8 cellular contexts compared by ENCODE assay signal in genomic region chr15:77588126-77588525, GRCh38. TPM values are rescaled to one million over a fixed set of nuclear protein-coding genes. Genes with fewer than 3 reads are reported as not detected.
"Had no signal": no experiment of that assay in that cellular context is flagged by ENCODE, and none has a peak within 500 bp of the region (broad histone marks: within the 10 kb centered on the region; RNA-seq: fewer than 3 reads in every experiment).

No MANE protein-coding gene starts in this region.

- DNase-seq: GDM1, GF-D8 had no signal

- FAIRE-seq: G401.6, GM12878, GM12891, GM12892, GM18507, GM19239 had no signal

- ATAC-seq: GM12878 had no signal

- H3K4me3 ChIP-seq: GM12878 had no signal

RNA-seq across cellular contexts. Expression of gene LINGO1, which starts 44.6 kb away (rescaled TPM):
- total RNA-seq: GM12878 had no signal
